Comparison of ENCODE assay signal across 13 cellular contexts in genomic region chr20:62831854-62832211, GRCh38. TPM values are rescaled to one million over a fixed set of nuclear protein-coding genes. Genes with fewer than 3 reads are reported as not detected.
DNase-seq lines count a peak whose midpoint lies in the region; ATAC-seq and TF ChIP-seq lines count a peak whose summit lies in the region.
"Had no signal": no experiment of that assay in that cellular context is flagged by ENCODE, and none has a peak within 500 bp of the region (broad histone marks: within the 10 kb centered on the region; RNA-seq: fewer than 3 reads in every experiment).

No MANE protein-coding gene starts in this region.

- POLR2A ChIA-PET in MCF 10A (lab: Yijun Ruan, JAX): interaction anchor here (0.6 to 2.3 kb wide), 6 partner anchors 16 to 177 kb away, joined by 3 to 7 read pairs (median 4); partner anchors contain the start of genes COL9A3 and TCFL5

- H3K27me3 Mint-ChIP-seq in MCF 10A (ENCODE audit: insufficient read depth, unreplicated experiment): no peaks in the 10 kb centered on the region

- no peaks in the 10 kb centered on the region for H3K9me3 Mint-ChIP-seq in MCF 10A (ENCODE audit: unreplicated experiment)

- CTCF ChIA-PET in MCF 10A (lab: Yijun Ruan, JAX): interaction anchor here (0.6 to 1.7 kb wide), 2 partner anchors 23 to 28 kb away, joined by 3 to 9 read pairs; no protein-coding TSS in a partner anchor

- H3K36me3 ChIP-seq in breast epithelium (no peaks in the 10 kb centered on the region), mucosa of descending colon (ENCODE audit: low read depth) (no peaks in the 10 kb centered on the region)
- H3K36me3 ChIP-seq: SJCRH30, upper lobe of right lung, WERI-Rb-1 had no signal

- H3K4me1 ChIP-seq in breast epithelium: peaks cover 7 to 9% of the 10 kb centered on the region in 2 donors
- peaks cover 24% of the 10 kb centered on the region for H3K4me1 ChIP-seq in mucosa of descending colon (ENCODE audit: low read depth)

- no peak overlapping the region for H3K27ac Mint-ChIP-seq in MCF 10A (ENCODE audit: low read depth, unreplicated experiment)

- H3K36me3 Mint-ChIP-seq in MCF 10A (ENCODE audit: insufficient read depth, unreplicated experiment): peaks cover 5% of the 10 kb centered on the region

- H3K27me3 ChIP-seq in breast epithelium: no peaks in the 10 kb centered on the region
- H3K27me3 ChIP-seq: upper lobe of right lung had no signal

- TF ChIP-seq POLR2A in breast epithelium (IDR thresholded peaks at IDR 0.05): no peak

- intact Hi-C loops in breast epithelium (cut with DNase I; ENCODE audit: low total_unique reads): no loop called here
- intact Hi-C loops in MCF 10A (cut with micrococcal nuclease): no loop called here
- intact Hi-C loops in mucosa of descending colon (cut with DNase I, micrococcal nuclease): no loop called here

- no TSS peak for BruUV-seq in MCF 10A (replicated peaks; lab: Mats Ljungman, UMichigan)

- H3K27ac ChIP-seq in breast epithelium (peak overlapping the region; percentile 5 to 64), caudate nucleus (ENCODE audit: low read depth, low read length) (peak overlapping the region; percentile 67)
- H3K27ac ChIP-seq: GM23248, SJCRH30, upper lobe of right lung, WERI-Rb-1 had no signal

- H3K4me1 Mint-ChIP-seq in MCF 10A (ENCODE audit: insufficient read depth, unreplicated experiment): peaks cover 14% of the 10 kb centered on the region

- DNase-seq in breast epithelium (ENCODE audit: low spot score in 2 of 2): no peak
- no peak for DNase-seq in MCF 10A (ENCODE audit: unreplicated experiment)
- DNase-seq in caudate nucleus (lab: John Stamatoyannopoulos, UW): no peak
- no peak for DNase-seq in mucosa of descending colon
- DNase-seq in NCI-H2029 (lab: John Stamatoyannopoulos, UW): no peak
- no peak for DNase-seq in AG08396 (ENCODE audit: low spot score)
- no peak for DNase-seq in DMS79 (lab: John Stamatoyannopoulos, UW)
- DNase-seq: upper lobe of right lung, WERI-Rb-1 had no signal

- no peak overlapping the region for H3K4me3 Mint-ChIP-seq in MCF 10A (ENCODE audit: unreplicated experiment)

- peak overlapping the region in 2 of 3 donors; percentile 38 to 43 for H3K4me3 ChIP-seq in breast epithelium
- no peak overlapping the region for H3K4me3 ChIP-seq in mucosa of descending colon
- H3K4me3 ChIP-seq: A549, GM23248, SJCRH30, upper lobe of right lung had no signal

- H3K9me3 ChIP-seq in breast epithelium: no peaks in the 10 kb centered on the region
- no peaks in the 10 kb centered on the region for H3K9me3 ChIP-seq in mucosa of descending colon
- H3K9me3 ChIP-seq: A549, SJCRH30, upper lobe of right lung had no signal

- no peak for TF ChIP-seq CTCF in breast epithelium (IDR thresholded peaks at IDR 0.05)
- no peak for TF ChIP-seq CTCF in MCF 10A (IDR thresholded peaks at IDR 0.05; ENCODE audit: unreplicated experiment)
- no peak for TF ChIP-seq CTCF in mucosa of descending colon (IDR thresholded peaks at IDR 0.05)

- ATAC-seq in mucosa of descending colon (peak; percentile 16), HG03439 (IDR thresholded peaks at IDR 0.05; ENCODE audit: unreplicated experiment) (no peak)

RNA-seq across cellular contexts. Expression of gene COL9A3, which starts 15.0 kb away (rescaled TPM):
- 10 to 100 TPM in 1 of 3 donors, 1 to 10 TPM in 1, under 1 TPM in 1; 0.16 to 10.2 (median 5.0) TPM for total RNA-seq in breast epithelium
- not detected in 2 replicates for total RNA-seq in MCF 10A (2022)
- total RNA-seq in mucosa of descending colon: 10 to 100 TPM in 1 of 3 donors, 1 to 10 TPM in 1, under 1 TPM in 1; 0.70 to 12.4 (median 2.3) TPM
- total RNA-seq: GM23248 had no signal

RNA-seq across cellular contexts. Expression of gene OGFR, which starts 27.2 kb away (rescaled TPM):
- total RNA-seq in breast epithelium (10 to 100 TPM; 38.5 to 45.3 (median 44.2) TPM), MCF 10A (2022) (28.8 and 31.0 TPM in 2 replicates), mucosa of descending colon (10 to 100 TPM; 39.3 to 63.1 (median 48.5) TPM)

RNA-seq across cellular contexts. Expression of gene TCFL5, which starts 29.8 kb away (rescaled TPM):
- total RNA-seq in breast epithelium (10 to 100 TPM in 2 of 3 donors, 1 to 10 TPM in 1; 7.8 to 21.0 (median 12.5) TPM), MCF 10A (2022) (10.8 and 12.8 TPM in 2 replicates), mucosa of descending colon (10 to 100 TPM in 1 of 3 donors, 1 to 10 TPM in 2; 4.3 to 13.3 (median 6.6) TPM)

RNA-seq across cellular contexts. Expression of gene MRGBP, which starts 35.6 kb away (rescaled TPM):
- total RNA-seq in breast epithelium (10 to 100 TPM in 2 of 3 donors, 1 to 10 TPM in 1; 8.5 to 12.9 (median 12.5) TPM), MCF 10A (2022) (16.9 and 17.8 TPM in 2 replicates), mucosa of descending colon (10 to 100 TPM in 1 of 3 donors, 1 to 10 TPM in 2; 7.1 to 11.0 (median 8.3) TPM)
